13 cellular contexts compared by ENCODE assay signal in the genomic region with DNA sequence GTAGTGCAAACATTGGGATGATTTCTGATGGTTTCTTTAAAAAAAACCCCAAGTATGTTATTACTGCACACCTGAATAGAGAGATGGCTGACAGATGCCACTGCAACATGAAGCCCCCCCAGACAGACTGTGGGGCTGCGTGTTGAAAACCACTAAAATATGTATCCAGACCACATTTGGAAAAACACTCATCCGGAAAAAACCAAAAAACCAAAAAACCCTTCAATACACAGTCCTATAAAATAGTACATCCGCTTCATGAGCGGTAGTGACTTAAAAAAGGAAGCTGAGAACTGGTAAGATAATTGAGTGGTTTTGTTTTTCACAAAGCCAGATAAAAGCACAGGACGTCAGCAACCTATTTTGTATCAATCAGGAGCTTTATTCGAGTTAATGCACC. TPM values are rescaled to one million over a fixed set of nuclear protein-coding genes. Genes with fewer than 3 reads are reported as not detected.
DNase-seq lines count a peak whose midpoint lies in the region; ATAC-seq and TF ChIP-seq lines count a peak whose summit lies in the region.
"Had no signal": no experiment of that assay in that cellular context is flagged by ENCODE, and none has a peak within 500 bp of the region (broad histone marks: within the 10 kb centered on the region; RNA-seq: fewer than 3 reads in every experiment).

No MANE protein-coding gene starts in this region.

- peak overlapping the region in 5 of 8 donors; percentile 8 to 82 (median 50) for H3K27ac ChIP-seq in spleen
- H3K27ac ChIP-seq in trophoblast cell (ENCODE audit: low read depth, low read length): no peak overlapping the region
- H3K27ac ChIP-seq: parathyroid adenoma had no signal

- intact Hi-C loops in spleen (cut with DNase I; ENCODE audit: low total_unique reads): loop anchor here (10.0 kb wide), 1 partner anchor 151 kb away; no protein-coding TSS in a partner anchor

- peak; percentile 35 for DNase-seq in activated T-cell treated with anti-CD3 and anti-CD28 coated beads, Interleukin-2, amount 50 U/mL, for 1 hour
- DNase-seq in activated T-cell treated with anti-CD3 and anti-CD28 coated beads for 4 hours (no peak), NOMO-1 treated with DMSO at 0.1 percent for 48 hours (lab: John Stamatoyannopoulos, UW; ENCODE audit: unreplicated experiment) (peak; percentile 62), spleen (no peak), trophoblast cell (no peak), NK-92 (lab: John Stamatoyannopoulos, UW; ENCODE audit: unreplicated experiment) (no peak)
- DNase-seq: DMS53, erythroblast had no signal

- H4K8ac ChIP-seq in trophoblast cell (ENCODE audit: low read depth, low read length): no peak overlapping the region

- no peak overlapping the region for H3K9ac ChIP-seq in trophoblast cell (ENCODE audit: low read length)
- H3K9ac ChIP-seq: parathyroid adenoma had no signal

- no peak overlapping the region for H3K4ac ChIP-seq in trophoblast cell (ENCODE audit: low read depth, low read length)

- no peak overlapping the region for H4K91ac ChIP-seq in trophoblast cell (ENCODE audit: low read depth, low read length)

- H3K9me3 ChIP-seq in spleen (peaks cover 0 to 7% (median 0%) of the 10 kb centered on the region in 8 donors), trophoblast cell (ENCODE audit: insufficient read depth, low read depth, low read length) (no peaks in the 10 kb centered on the region)

- no peak overlapping the region for H2BK120ac ChIP-seq in trophoblast cell (ENCODE audit: insufficient read depth, low read length, poor library complexity)

- no peaks in the 10 kb centered on the region for H3K79me2 ChIP-seq in trophoblast cell (ENCODE audit: control insufficient read depth, insufficient read depth, low read length, poor library complexity)
- H3K79me2 ChIP-seq: parathyroid adenoma had no signal

- TF ChIP-seq POLR2A in spleen (IDR thresholded peaks at IDR 0.05): no peak

- no peak for TF ChIP-seq CTCF in spleen (IDR thresholded peaks at IDR 0.05 in 8 of 11, conservative IDR thresholded peaks at IDR 0.05 in 3 of 11)

- no peaks in the 10 kb centered on the region for H3K79me1 ChIP-seq in trophoblast cell (ENCODE audit: low read length)

- no peaks in the 10 kb centered on the region for H3K27me3 Mint-ChIP-seq in activated T-helper 17 cell treated with anti-CD3 and anti-CD28 coated beads, Interleukin-2, amount 50 U/mL, for 72 hours

- H3K9me3 Mint-ChIP-seq in activated T-helper 17 cell treated with anti-CD3 and anti-CD28 coated beads, Interleukin-2, amount 50 U/mL, for 72 hours: peaks cover 6% of the 10 kb centered on the region

- H2BK12ac ChIP-seq in trophoblast cell (ENCODE audit: low read length): no peak overlapping the region

- ATAC-seq in activated T-helper 17 cell treated with anti-CD3 and anti-CD28 coated beads, Interleukin-2, amount 50 U/mL, for 72 hours (replicated peaks): peak; percentile 60
- no peak for ATAC-seq in GM19328 (IDR thresholded peaks at IDR 0.05; ENCODE audit: unreplicated experiment)

- H4K12ac ChIP-seq in trophoblast cell (ENCODE audit: low read depth, low read length): no peak overlapping the region

- H3K14ac ChIP-seq in trophoblast cell (ENCODE audit: low read length): no peak overlapping the region

- peak overlapping the region; percentile 68 for H3K4me3 Mint-ChIP-seq in activated T-helper 17 cell treated with anti-CD3 and anti-CD28 coated beads, Interleukin-2, amount 50 U/mL, for 72 hours

- H3K36me3 Mint-ChIP-seq in activated T-helper 17 cell treated with anti-CD3 and anti-CD28 coated beads, Interleukin-2, amount 50 U/mL, for 72 hours (ENCODE audit: low read depth): peaks cover 26% of the 10 kb centered on the region

- H3K4me3 ChIP-seq in spleen: no peak overlapping the region
- no peak overlapping the region for H3K4me3 ChIP-seq in trophoblast cell (ENCODE audit: low read depth, low read length)

- WGBS in spleen, 5 donors: 23 to 36% (median 29%) methylated on average over 6 of the region's 6 CpGs
- WGBS in trophoblast cell (ENCODE audit: extremely low coverage, insufficient coverage, insufficient read length): no CpG with 5 or more reads among the region's 6 CpGs

- no peak overlapping the region for H2AFZ ChIP-seq in trophoblast cell (ENCODE audit: insufficient read depth, low read length, poor library complexity)
- H2AFZ ChIP-seq: parathyroid adenoma had no signal

- H2AK5ac ChIP-seq in trophoblast cell (ENCODE audit: low read length): no peak overlapping the region

- no peak overlapping the region for H3K18ac ChIP-seq in trophoblast cell (ENCODE audit: low read length)

- H3K4me1 ChIP-seq in spleen (peaks cover 0 to 38% (median 9%) of the 10 kb centered on the region in 6 donors), trophoblast cell (ENCODE audit: control insufficient read depth in 1 of 2, insufficient read depth in 2 of 2, low read length in 2 of 2) (peaks cover 0 to 3% of the 10 kb centered on the region in 2 experiments)
- H3K4me1 ChIP-seq: parathyroid adenoma had no signal

- H2BK5ac ChIP-seq in trophoblast cell (ENCODE audit: low read depth, low read length, poor library complexity): no peak overlapping the region

- no peak overlapping the region for H3K23ac ChIP-seq in trophoblast cell (ENCODE audit: low read length)

- no peak overlapping the region for H3K4me2 ChIP-seq in trophoblast cell (ENCODE audit: low read length)

- H3K36me3 ChIP-seq in spleen (peaks cover 0 to 32% (median 0%) of the 10 kb centered on the region in 6 donors), trophoblast cell (ENCODE audit: control insufficient read depth in 1 of 2, insufficient read depth in 2 of 2, low read length in 2 of 2) (no peaks in the 10 kb centered on the region)

- H3K27me3 ChIP-seq in spleen (replicated peaks in 1 of 7) (no peaks in the 10 kb centered on the region), trophoblast cell (ENCODE audit: insufficient read depth, low read length) (no peaks in the 10 kb centered on the region)

- H3K4me1 Mint-ChIP-seq in activated T-helper 17 cell treated with anti-CD3 and anti-CD28 coated beads, Interleukin-2, amount 50 U/mL, for 72 hours: peaks cover 32% of the 10 kb centered on the region

- H3K27ac Mint-ChIP-seq in activated T-helper 17 cell treated with anti-CD3 and anti-CD28 coated beads, Interleukin-2, amount 50 U/mL, for 72 hours: peak overlapping the region; percentile 92

RNA-seq across cellular contexts. Expression of a gene that starts 47.1 kb away (rescaled TPM):
- total RNA-seq in activated T-helper 17 cell treated with anti-CD3 and anti-CD28 coated beads, Interleukin-2, amount 50 U/mL, for 72 hours: under 1 TPM in 1 of 2 donors, not detected in 1; 0.45 TPM
- total RNA-seq in spleen: 10 to 100 TPM in 2 of 7 donors, 1 to 10 TPM in 5; 1.6 to 13.6 (median 6.2) TPM
- 1 to 10 TPM; 2.9 to 6.4 (median 5.9) TPM for polyA plus RNA-seq in spleen
- polyA plus RNA-seq in trophoblast cell (2013): not detected in 2 replicates
- polyA plus RNA-seq: AG04450, keratinocyte had no signal

Comparison
In these comparisons a context has a peak if more than half of its experiments do, and no peak if none do; other contexts are left out.
1. DNase-seq: peak in activated T-cell treated with anti-CD3 and anti-CD28 coated beads, Interleukin-2, amount 50 U/mL, for 1 hour (single experiment) and NOMO-1 treated with DMSO at 0.1 percent for 48 hours (single experiment); none in activated T-cell treated with anti-CD3 and anti-CD28 coated beads for 4 hours (single experiment), spleen (single experiment), trophoblast cell (0 of 2) and NK-92 (single experiment).